Comparison of ENCODE assay signal across 9 cellular contexts in genomic region chr5:160970605-160971191, GRCh38.
A peak's percentile ranks its signal among the peaks of the same experiment; 100 is the strongest.
DNase-seq lines count a peak whose midpoint lies in the region; ATAC-seq and TF ChIP-seq lines count a peak whose summit lies in the region.
"Had no signal": no experiment of that assay in that cellular context is flagged by ENCODE, and none has a peak within 500 bp of the region (broad histone marks: within the 10 kb centered on the region; RNA-seq: fewer than 3 reads in every experiment).

No MANE protein-coding gene starts in this region.

- TF ChIP-seq CTCF in A673 (conservative IDR thresholded peaks at IDR 0.05; ENCODE audit: low read depth, low read length) (peak; percentile 40), choroid plexus epithelial cell (conservative IDR thresholded peaks at IDR 0.05; ENCODE audit: low read depth, low read length) (no peak)

- CTCF ChIA-PET in A673 (lab: Charles Lee) = no interaction called here

- no peaks in the 10 kb centered on the region for H3K36me3 Mint-ChIP-seq in activated T-helper 17 cell treated with anti-CD3 and anti-CD28 coated beads, Interleukin-2, amount 50 U/mL, for 72 hours (ENCODE audit: low read depth)
- H3K36me3 Mint-ChIP-seq: immature natural killer cell had no signal

- no peaks in the 10 kb centered on the region for H3K27me3 ChIP-seq in A673 (replicated peaks; ENCODE audit: insufficient read depth, low read depth, low read length, poor library complexity)

- H3K4me1 ChIP-seq in A673 (ENCODE audit: insufficient read depth, low read length, poor library complexity, severe bottlenecking) = no peaks in the 10 kb centered on the region

- no peaks in the 10 kb centered on the region for H3K36me3 ChIP-seq in A673 (ENCODE audit: insufficient read depth, low read length, poor library complexity, severe bottlenecking)

- H3K27ac Mint-ChIP-seq in activated T-helper 17 cell treated with anti-CD3 and anti-CD28 coated beads, Interleukin-2, amount 50 U/mL, for 72 hours = no peak overlapping the region
- H3K27ac Mint-ChIP-seq: immature natural killer cell had no signal

- H3K27me3 Mint-ChIP-seq in activated T-helper 17 cell treated with anti-CD3 and anti-CD28 coated beads, Interleukin-2, amount 50 U/mL, for 72 hours = peaks cover 15% of the 10 kb centered on the region

- H3K4me3 ChIP-seq in A673 (ENCODE audit: low read depth, low read length, poor library complexity, severe bottlenecking) (no peak overlapping the region), choroid plexus epithelial cell (ENCODE audit: low read depth, low read length) (no peak overlapping the region)

- H3K4me3 Mint-ChIP-seq in activated T-helper 17 cell treated with anti-CD3 and anti-CD28 coated beads, Interleukin-2, amount 50 U/mL, for 72 hours = no peak overlapping the region
- H3K4me3 Mint-ChIP-seq: immature natural killer cell had no signal

- no peaks in the 10 kb centered on the region for H3K9me3 ChIP-seq in A673 (ENCODE audit: low read depth, low read length, poor library complexity, severe bottlenecking)

- no TSS peak for BruUV-seq in A673 (replicated peaks; lab: Mats Ljungman, UMichigan)

- intact Hi-C loops in A673 (cut with micrococcal nuclease; ENCODE audit: unreplicated experiment) = no loop called here

- POLR2A ChIA-PET in A673 (lab: Charles Lee; ENCODE audit: low non-redundant PET) = no interaction called here

- H3K4me1 Mint-ChIP-seq in activated T-helper 17 cell treated with anti-CD3 and anti-CD28 coated beads, Interleukin-2, amount 50 U/mL, for 72 hours = no peaks in the 10 kb centered on the region
- H3K4me1 Mint-ChIP-seq: immature natural killer cell had no signal

- no peaks in the 10 kb centered on the region for H3K9me3 Mint-ChIP-seq in activated T-helper 17 cell treated with anti-CD3 and anti-CD28 coated beads, Interleukin-2, amount 50 U/mL, for 72 hours
- H3K9me3 Mint-ChIP-seq: immature natural killer cell had no signal

- H3K27ac ChIP-seq in A673 (ENCODE audit: low read depth, low read length, poor library complexity, severe bottlenecking) = no peak overlapping the region

- DNase-seq in A673 (ENCODE audit: low spot score) (peak; percentile 12), NCI-H1105 (lab: John Stamatoyannopoulos, UW) (peak; percentile 6), choroid plexus epithelial cell (ENCODE audit: low read depth) (peak; percentile 8), AG20443 (ENCODE audit: low spot score) (no peak)
- DNase-seq in activated effector memory CD4-positive, alpha-beta T cell treated with anti-CD3 and anti-CD28 coated beads, Interleukin-2, amount 50 U/mL, for 16 hours = no peak
- no peak for DNase-seq in stimulated activated naive CD8-positive, alpha-beta T cell treated with anti-CD3 and anti-CD28 coated beads, Interleukin-15, Interleukin-2, amounts not matched to agents 100 U/mL and 50 U/mL, for 24 hours
- DNase-seq: immature natural killer cell had no signal

- ATAC-seq in GM18519 (IDR thresholded peaks at IDR 0.05; ENCODE audit: low FRiP score, unreplicated experiment) = peak; percentile 65
- no peak for ATAC-seq in activated T-helper 17 cell treated with anti-CD3 and anti-CD28 coated beads, Interleukin-2, amount 50 U/mL, for 72 hours (replicated peaks)
- no peak for ATAC-seq in stimulated activated naive CD8-positive, alpha-beta T cell treated with anti-CD3 and anti-CD28 coated beads, Interleukin-15, Interleukin-2, amounts not matched to agents 100 U/mL and 50 U/mL, for 24 hours

Comparison
In these comparisons a context has a peak if more than half of its experiments do, and no peak if none do; other contexts are left out.
1. DNase-seq: peak in A673 (single experiment), NCI-H1105 (single experiment) and choroid plexus epithelial cell (single experiment); none in AG20443 (single experiment), activated effector memory CD4-positive, alpha-beta T cell treated with anti-CD3 and anti-CD28 coated beads, Interleukin-2, amount 50 U/mL, for 16 hours (single experiment) and stimulated activated naive CD8-positive, alpha-beta T cell treated with anti-CD3 and anti-CD28 coated beads, Interleukin-15, Interleukin-2, amounts not matched to agents 100 U/mL and 50 U/mL, for 24 hours (single experiment).